In the genomic region with DNA sequence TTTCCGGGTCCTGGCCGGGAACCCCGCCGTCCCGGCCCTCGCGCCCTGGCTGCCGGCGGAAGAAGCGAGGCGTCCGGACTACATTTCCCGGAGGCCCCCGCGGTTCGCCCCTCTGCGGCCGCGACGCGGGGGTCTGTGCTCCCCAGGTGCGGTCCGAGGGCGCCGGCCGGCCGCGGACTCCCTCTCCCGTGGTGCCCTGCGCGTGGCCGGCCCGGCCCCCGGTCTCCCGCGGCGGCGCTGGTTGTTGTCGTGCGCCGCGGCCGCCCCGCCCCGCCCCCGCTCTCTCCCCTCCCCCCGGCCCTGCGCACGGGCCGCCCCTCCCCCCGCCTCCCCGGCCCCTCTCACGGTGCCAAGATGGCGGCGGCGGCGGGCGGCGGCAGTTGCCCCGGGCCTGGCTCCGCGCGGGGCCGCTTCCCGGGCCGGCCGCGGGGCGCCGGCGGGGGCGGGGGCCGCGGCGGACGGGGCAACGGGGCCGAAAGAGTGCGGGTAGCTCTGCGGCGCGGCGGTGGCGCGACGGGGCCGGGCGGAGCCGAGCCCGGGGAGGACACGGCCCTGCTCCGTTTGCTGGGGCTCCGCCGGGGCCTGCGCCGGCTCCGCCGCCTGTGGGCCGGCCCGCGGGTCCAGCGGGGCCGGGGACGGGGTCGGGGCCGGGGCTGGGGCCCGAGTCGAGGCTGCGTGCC, we compare ENCODE assay signal across 7 cellular contexts. TPM values are rescaled to one million over a fixed set of nuclear protein-coding genes. Genes with fewer than 3 reads are reported as not detected.
DNase-seq lines count a peak whose midpoint lies in the region; ATAC-seq and TF ChIP-seq lines count a peak whose summit lies in the region.

A gene with protein sequence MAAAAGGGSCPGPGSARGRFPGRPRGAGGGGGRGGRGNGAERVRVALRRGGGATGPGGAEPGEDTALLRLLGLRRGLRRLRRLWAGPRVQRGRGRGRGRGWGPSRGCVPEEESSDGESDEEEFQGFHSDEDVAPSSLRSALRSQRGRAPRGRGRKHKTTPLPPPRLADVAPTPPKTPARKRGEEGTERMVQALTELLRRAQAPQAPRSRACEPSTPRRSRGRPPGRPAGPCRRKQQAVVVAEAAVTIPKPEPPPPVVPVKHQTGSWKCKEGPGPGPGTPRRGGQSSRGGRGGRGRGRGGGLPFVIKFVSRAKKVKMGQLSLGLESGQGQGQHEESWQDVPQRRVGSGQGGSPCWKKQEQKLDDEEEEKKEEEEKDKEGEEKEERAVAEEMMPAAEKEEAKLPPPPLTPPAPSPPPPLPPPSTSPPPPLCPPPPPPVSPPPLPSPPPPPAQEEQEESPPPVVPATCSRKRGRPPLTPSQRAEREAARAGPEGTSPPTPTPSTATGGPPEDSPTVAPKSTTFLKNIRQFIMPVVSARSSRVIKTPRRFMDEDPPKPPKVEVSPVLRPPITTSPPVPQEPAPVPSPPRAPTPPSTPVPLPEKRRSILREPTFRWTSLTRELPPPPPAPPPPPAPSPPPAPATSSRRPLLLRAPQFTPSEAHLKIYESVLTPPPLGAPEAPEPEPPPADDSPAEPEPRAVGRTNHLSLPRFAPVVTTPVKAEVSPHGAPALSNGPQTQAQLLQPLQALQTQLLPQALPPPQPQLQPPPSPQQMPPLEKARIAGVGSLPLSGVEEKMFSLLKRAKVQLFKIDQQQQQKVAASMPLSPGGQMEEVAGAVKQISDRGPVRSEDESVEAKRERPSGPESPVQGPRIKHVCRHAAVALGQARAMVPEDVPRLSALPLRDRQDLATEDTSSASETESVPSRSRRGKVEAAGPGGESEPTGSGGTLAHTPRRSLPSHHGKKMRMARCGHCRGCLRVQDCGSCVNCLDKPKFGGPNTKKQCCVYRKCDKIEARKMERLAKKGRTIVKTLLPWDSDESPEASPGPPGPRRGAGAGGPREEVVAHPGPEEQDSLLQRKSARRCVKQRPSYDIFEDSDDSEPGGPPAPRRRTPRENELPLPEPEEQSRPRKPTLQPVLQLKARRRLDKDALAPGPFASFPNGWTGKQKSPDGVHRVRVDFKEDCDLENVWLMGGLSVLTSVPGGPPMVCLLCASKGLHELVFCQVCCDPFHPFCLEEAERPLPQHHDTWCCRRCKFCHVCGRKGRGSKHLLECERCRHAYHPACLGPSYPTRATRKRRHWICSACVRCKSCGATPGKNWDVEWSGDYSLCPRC (N-terminal part only) (plus strand): TSS at position 339 of the 680 bp plus-strand sequence. CDS start 16 bp downstream, at position 355.

- intact Hi-C loops in lower leg skin (cut with DNase I; ENCODE audit: low total_unique reads) (no loop called here), thyroid gland (cut with DNase I) (loop anchor here (2.0 to 5.0 kb wide), 2 partner anchors 23 to 171 kb away; a partner anchor contains a TSS)

- peak; percentile 42 for ATAC-seq in HG03039 (IDR thresholded peaks at IDR 0.05; ENCODE audit: unreplicated experiment)
- no peak for ATAC-seq in GM18873 (IDR thresholded peaks at IDR 0.05; ENCODE audit: low FRiP score, unreplicated experiment)

- peaks cover 0 to 31% (median 13%) of the 10 kb centered on the region in 4 donors for H3K4me1 ChIP-seq in Peyer's patch
- peaks cover 18 to 23% of the 10 kb centered on the region in 2 donors for H3K4me1 ChIP-seq in thyroid gland

- TF ChIP-seq CTCF in Peyer's patch (IDR thresholded peaks at IDR 0.05) (no peak), lower leg skin (IDR thresholded peaks at IDR 0.05) (no peak), thyroid gland (IDR thresholded peaks at IDR 0.05) (no peak)

- no peaks in the 10 kb centered on the region for H3K27me3 ChIP-seq in Peyer's patch
- H3K27me3 ChIP-seq in thyroid gland, result no peaks in the 10 kb centered on the region

- peak; percentile 42 for TF ChIP-seq POLR2A in GM15510 (IDR thresholded peaks at IDR 0.05; ENCODE audit: borderline replicate concordance, extremely low read depth, insufficient read length)
- no peak for TF ChIP-seq POLR2A in Peyer's patch (IDR thresholded peaks at IDR 0.05)
- TF ChIP-seq POLR2A in lower leg skin (IDR thresholded peaks at IDR 0.05), result no peak
- no peak for TF ChIP-seq POLR2A in thyroid gland (IDR thresholded peaks at IDR 0.05)

- H3K27ac ChIP-seq in Peyer's patch (peak within 1 kb of the TSS; percentile 90 to 96 (median 93)), thyroid gland (peak within 1 kb of the TSS; percentile 72 to 90 (median 78))

- H3K9me3 ChIP-seq in Peyer's patch, result no peaks in the 10 kb centered on the region
- H3K9me3 ChIP-seq in thyroid gland, result no peaks in the 10 kb centered on the region

- H3K4me3 ChIP-seq in Peyer's patch (peak within 1 kb of the TSS; percentile 76 to 98 (median 90)), lower leg skin (ENCODE audit: low read depth, poor library complexity, severe bottlenecking) (peak within 1 kb of the TSS; percentile 67), thyroid gland (replicated peaks in 1 of 3) (peak within 1 kb of the TSS; percentile 49 to 98 (median 88))

- H3K36me3 ChIP-seq in Peyer's patch (peaks cover 0 to 30% (median 0%) of the 10 kb centered on the region in 3 donors), thyroid gland (peaks cover 17% of the 10 kb centered on the region in 2 donors)

- DNase-seq in Peyer's patch (peak in 1 of 3 donors; percentile 97), dedifferentiated amniotic fluid mesenchymal stem cell (ENCODE audit: extremely low spot score) (peak; percentile 87), lower leg skin (ENCODE audit: low spot score in 2 of 2) (no peak), thyroid gland (no peak)

- WGBS in lower leg skin, 2 donors, result 1% methylated on average over 30 to 43 of the region's 109 CpGs
- no CpG with 5 or more reads among the region's 109 CpGs for WGBS in thyroid gland, 2 donors

RNA-seq across cellular contexts. Expression of the gene that starts here (rescaled TPM):
- total RNA-seq in Peyer's patch, result 10 to 100 TPM; 27.8 to 62.6 (median 41.9) TPM
- total RNA-seq in lower leg skin, result 10 to 100 TPM; 33.1 to 74.7 (median 42.0) TPM
- total RNA-seq in thyroid gland, result 10 to 100 TPM; 12.4 to 29.4 (median 19.7) TPM
